13 cellular contexts compared by ENCODE assay signal in the genomic region with DNA sequence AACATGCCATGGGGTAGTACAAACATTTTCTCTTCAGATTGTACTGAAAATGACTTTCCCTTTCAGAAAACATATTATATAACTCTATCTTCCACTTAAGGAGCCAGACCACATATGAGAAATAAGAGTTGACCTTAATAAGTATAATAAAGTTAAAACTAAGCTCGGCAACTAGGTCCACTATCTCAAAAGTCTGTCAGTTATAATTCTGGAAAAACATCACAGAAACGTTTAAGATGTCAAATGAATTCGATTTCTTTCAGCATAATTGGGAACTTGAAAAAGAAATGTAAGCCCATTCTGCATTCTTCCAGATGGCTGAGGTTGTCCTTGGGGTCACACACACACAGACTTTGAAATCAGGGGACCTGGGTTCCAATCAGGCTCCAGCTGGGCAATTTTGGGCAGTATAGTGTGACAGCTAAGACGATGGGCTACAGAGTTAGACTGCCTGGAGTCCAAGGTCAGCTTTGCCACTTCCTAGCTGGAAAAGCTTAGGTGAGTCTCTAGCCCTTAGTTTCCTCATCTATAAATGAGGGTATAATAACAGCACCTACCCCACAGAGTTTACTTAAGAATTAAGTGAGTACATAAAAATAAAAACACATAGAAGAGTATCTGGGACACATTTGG.
A peak's percentile ranks its signal among the peaks of the same experiment; 100 is the strongest.
DNase-seq lines count a peak whose midpoint lies in the region; ATAC-seq and TF ChIP-seq lines count a peak whose summit lies in the region.
"Had no signal": no experiment of that assay in that cellular context is flagged by ENCODE, and none has a peak within 500 bp of the region (broad histone marks: within the 10 kb centered on the region; RNA-seq: fewer than 3 reads in every experiment).

No MANE protein-coding gene starts in this region.

- peak overlapping the region; percentile 8 to 70 for H3K27ac Mint-ChIP-seq in natural killer cell treated with Interleukin-12 subunit alpha and Interleukin-12 subunit beta and Interleukin-15 and Interleukin-18, amount 100 ng/mL, for 72 hours
- H3K27ac Mint-ChIP-seq in natural killer cell (peak overlapping the region in 1 of 2 donors; percentile 33), T-helper 17 cell (peak overlapping the region; percentile 59)
- H3K27ac Mint-ChIP-seq in activated CD8-positive, alpha-beta T cell treated with anti-CD3 and anti-CD28 coated beads for 36 hours, result no peak overlapping the region
- H3K27ac Mint-ChIP-seq: GM23338 had no signal

- POLR2A ChIA-PET in activated CD8-positive, alpha-beta T cell treated with anti-CD3 and anti-CD28 coated beads for 36 hours (lab: Charles Lee), result interaction anchor here (0.6 to 0.9 kb wide), 2 partner anchors 10 to 161 kb away, joined by 3 read pairs; no protein-coding TSS in a partner anchor

- no peaks in the 10 kb centered on the region for H3K36me3 Mint-ChIP-seq in natural killer cell treated with Interleukin-12 subunit alpha and Interleukin-12 subunit beta and Interleukin-15 and Interleukin-18, amount 100 ng/mL, for 72 hours
- H3K36me3 Mint-ChIP-seq in natural killer cell, result no peaks in the 10 kb centered on the region
- peaks cover 3% of the 10 kb centered on the region for H3K36me3 Mint-ChIP-seq in T-helper 17 cell (ENCODE audit: low read depth)
- H3K36me3 Mint-ChIP-seq in activated CD8-positive, alpha-beta T cell treated with anti-CD3 and anti-CD28 coated beads for 36 hours (ENCODE audit: low read depth), result no peaks in the 10 kb centered on the region

- H3K9me3 ChIP-seq in T-helper 17 cell (ENCODE audit: control insufficient read depth, low read length, poor library complexity, severe bottlenecking), result no peaks in the 10 kb centered on the region

- H3K4me3 Mint-ChIP-seq in natural killer cell treated with Interleukin-12 subunit alpha and Interleukin-12 subunit beta and Interleukin-15 and Interleukin-18, amount 100 ng/mL, for 72 hours, result peak overlapping the region; percentile 42
- no peak overlapping the region for H3K4me3 Mint-ChIP-seq in natural killer cell
- H3K4me3 Mint-ChIP-seq in T-helper 17 cell, result no peak overlapping the region
- no peak overlapping the region for H3K4me3 Mint-ChIP-seq in activated CD8-positive, alpha-beta T cell treated with anti-CD3 and anti-CD28 coated beads for 36 hours
- H3K4me3 Mint-ChIP-seq: GM23338 had no signal

- TF ChIP-seq CTCF in natural killer cell (IDR thresholded peaks at IDR 0.05), result no peak
- no peak for TF ChIP-seq CTCF in activated CD8-positive, alpha-beta T cell treated with anti-CD3 and anti-CD28 coated beads for 36 hours (IDR thresholded peaks at IDR 0.05)

- H3K9me3 Mint-ChIP-seq in natural killer cell treated with Interleukin-12 subunit alpha and Interleukin-12 subunit beta and Interleukin-15 and Interleukin-18, amount 100 ng/mL, for 72 hours, result no peaks in the 10 kb centered on the region
- H3K9me3 Mint-ChIP-seq in natural killer cell, result no peaks in the 10 kb centered on the region
- H3K9me3 Mint-ChIP-seq in activated CD8-positive, alpha-beta T cell treated with anti-CD3 and anti-CD28 coated beads for 36 hours, result no peaks in the 10 kb centered on the region
- H3K9me3 Mint-ChIP-seq: GM23338 had no signal

- no peak for ATAC-seq in natural killer cell treated with Interleukin-12 subunit alpha and Interleukin-12 subunit beta and Interleukin-15 and Interleukin-18, amount 100 ng/mL, for 72 hours
- ATAC-seq in natural killer cell, result no peak
- no peak for ATAC-seq in T-helper 17 cell
- peak; percentile 53 for ATAC-seq in left colon
- ATAC-seq in GM21367 (IDR thresholded peaks at IDR 0.05; ENCODE audit: unreplicated experiment), result no peak
- ATAC-seq in activated CD8-positive, alpha-beta T cell treated with anti-CD3 and anti-CD28 coated beads for 36 hours, result no peak
- ATAC-seq: GM23338 had no signal

- no peaks in the 10 kb centered on the region for H3K27me3 Mint-ChIP-seq in natural killer cell treated with Interleukin-12 subunit alpha and Interleukin-12 subunit beta and Interleukin-15 and Interleukin-18, amount 100 ng/mL, for 72 hours
- no peaks in the 10 kb centered on the region for H3K27me3 Mint-ChIP-seq in natural killer cell (ENCODE audit: low read depth in 2 of 2)
- H3K27me3 Mint-ChIP-seq in T-helper 17 cell, result no peaks in the 10 kb centered on the region
- H3K27me3 Mint-ChIP-seq in activated CD8-positive, alpha-beta T cell treated with anti-CD3 and anti-CD28 coated beads for 36 hours, result no peaks in the 10 kb centered on the region

- intact Hi-C loops in natural killer cell (cut with micrococcal nuclease) (no loop called here), left colon (cut with DNase I, micrococcal nuclease) (no loop called here)
- intact Hi-C loops in activated CD8-positive, alpha-beta T cell treated with anti-CD3 and anti-CD28 coated beads for 36 hours (cut with micrococcal nuclease), result no loop called here

- H3K4me1 Mint-ChIP-seq in natural killer cell treated with Interleukin-12 subunit alpha and Interleukin-12 subunit beta and Interleukin-15 and Interleukin-18, amount 100 ng/mL, for 72 hours (ENCODE audit: low read depth in 2 of 2), result peaks cover 32 to 39% of the 10 kb centered on the region in 2 donors
- H3K4me1 Mint-ChIP-seq in natural killer cell (peaks cover 35 to 46% of the 10 kb centered on the region in 2 donors), T-helper 17 cell (peaks cover 35% of the 10 kb centered on the region)
- peaks cover 41% of the 10 kb centered on the region for H3K4me1 Mint-ChIP-seq in activated CD8-positive, alpha-beta T cell treated with anti-CD3 and anti-CD28 coated beads for 36 hours (ENCODE audit: low read depth)

- CTCF ChIA-PET in activated CD8-positive, alpha-beta T cell treated with anti-CD3 and anti-CD28 coated beads for 36 hours (lab: Charles Lee), result interaction anchor here (0.6 to 1.7 kb wide), 5 partner anchors 9 to 79 kb away, joined by 3 to 6 read pairs (median 4); no protein-coding TSS in a partner anchor

- DNase-seq in natural killer cell treated with Interleukin-12 subunit alpha and Interleukin-12 subunit beta and Interleukin-15 and Interleukin-18, amount 100 ng/mL, for 72 hours (ENCODE audit: low spot score), result no peak
- DNase-seq in natural killer cell, result no peak
- DNase-seq in T-helper 17 cell, result no peak
- DNase-seq in left colon, result no peak
- no peak for DNase-seq in AG20443 (ENCODE audit: low spot score)
- no peak for DNase-seq in activated CD8-positive, alpha-beta T cell treated with anti-CD3 and anti-CD28 coated beads for 36 hours
- no peak for DNase-seq in D341Med (ENCODE audit: low spot score)
- DNase-seq: DMS79, NCI-H187 treated with DMSO at 0.1 percent for 48 hours, NCI-H2171, OCI-M1 had no signal
